ENCODE assay signal across 25 cellular contexts in the genomic region with DNA sequence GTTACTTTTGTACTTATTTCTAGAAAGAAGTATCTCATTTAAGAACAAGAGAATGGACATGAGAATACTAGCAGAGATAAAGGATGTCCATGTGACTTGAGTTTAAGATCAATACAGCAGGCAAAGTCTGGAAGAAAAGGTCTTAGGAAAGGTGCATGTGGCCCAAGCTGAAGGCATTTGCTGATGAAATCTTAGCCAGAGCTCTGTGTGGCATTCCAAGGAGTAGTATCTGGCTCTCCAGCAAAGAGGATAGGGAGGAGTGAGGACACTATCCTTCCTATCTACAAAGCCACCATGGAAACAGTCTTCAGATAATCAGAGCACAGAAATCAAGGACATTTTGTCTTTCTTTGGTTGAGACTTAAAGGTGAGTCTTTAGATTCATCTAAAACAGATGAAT.
"Had no signal": no experiment of that assay in that cellular context is flagged by ENCODE, and none has a peak within 500 bp of the region (broad histone marks: within the 10 kb centered on the region; RNA-seq: fewer than 3 reads in every experiment).

No MANE protein-coding gene starts in this region.

- DNase-seq: dermis blood vessel endothelial cell; effector memory CD4-positive, alpha-beta T cell; erythroblast; gastrocnemius medialis; heart right ventricle; hypothalamus; immature natural killer cell; mucosa of descending colon; naive thymus-derived CD4-positive, alpha-beta T cell; nucleus accumbens; ovary; posterior cingulate gyrus; psoas muscle; right cardiac atrium; sigmoid colon; stimulated activated CD4-positive, alpha-beta T cell treated with anti-CD3 and anti-CD28 coated beads, Interleukin-2, amount 100 ng/mL, for 24 hours; stimulated activated CD4-positive, alpha-beta T cell treated with anti-CD3 and anti-CD28 coated beads, Interleukin-4, amount 100 ng/mL, for 24 hours; stimulated activated naive CD4-positive, alpha-beta T cell treated with Interleukin-2 at 50 U/mL for 16 hours; stomach; thyroid gland had no signal

- FAIRE-seq: keratinocyte had no signal

- H3K4me3 ChIP-seq: coronary artery, gastrocnemius medialis, heart right ventricle, lung, mucosa of descending colon, neural progenitor cell, ovary, psoas muscle, sigmoid colon, stomach, thyroid gland had no signal

- H3K27ac ChIP-seq: coronary artery, gastrocnemius medialis, heart right ventricle, neural progenitor cell, ovary, psoas muscle, stomach, thyroid gland had no signal

- H3K4me1 ChIP-seq: gastrocnemius medialis, heart right ventricle, neural progenitor cell, psoas muscle, thyroid gland had no signal

- ATAC-seq: gastrocnemius medialis; heart right ventricle; mucosa of descending colon; naive thymus-derived CD4-positive, alpha-beta T cell; psoas muscle; right cardiac atrium; stimulated activated effector memory CD8-positive, alpha-beta T cell treated with anti-CD3 and anti-CD28 coated beads, Interleukin-12 subunit alpha, Interleukin-12 subunit beta, amount 100 ng/mL, for 72 hours had no signal

- H3K27me3 ChIP-seq: gastrocnemius medialis, heart right ventricle, neural progenitor cell, ovary, sigmoid colon, stomach, thyroid gland had no signal

- H3K36me3 ChIP-seq: gastrocnemius medialis, heart right ventricle, neural progenitor cell, ovary, sigmoid colon, stomach, thyroid gland had no signal

- H2AFZ ChIP-seq: neural progenitor cell had no signal

- H3K9me3 ChIP-seq: gastrocnemius medialis, heart right ventricle, mucosa of descending colon, ovary, psoas muscle, sigmoid colon, stomach, thyroid gland had no signal

- H3K9ac ChIP-seq: neural progenitor cell had no signal

- H3K4me2 ChIP-seq: neural progenitor cell had no signal
